14 cellular contexts compared by ENCODE assay signal in the genomic region with DNA sequence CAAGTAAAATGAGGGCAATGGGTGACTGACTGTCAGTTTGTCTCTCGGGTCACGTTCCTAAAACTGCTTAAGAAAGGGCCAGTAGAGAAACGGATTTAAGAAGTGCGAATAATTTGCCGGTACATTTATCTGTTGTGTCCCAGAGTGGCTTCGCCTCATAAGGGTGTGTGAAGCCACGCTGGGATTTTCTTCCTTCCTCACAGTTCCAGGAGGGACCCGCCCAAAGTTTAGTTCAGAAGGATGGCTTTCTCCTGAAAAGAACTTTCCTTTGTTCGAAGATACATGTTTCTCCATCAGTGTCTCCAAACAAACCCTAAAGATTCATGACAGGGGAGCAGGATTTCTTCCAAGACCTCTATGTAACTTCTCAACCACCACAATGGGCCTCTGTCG. TPM values are rescaled to one million over a fixed set of nuclear protein-coding genes. Genes with fewer than 3 reads are reported as not detected.
A peak's percentile ranks its signal among the peaks of the same experiment; 100 is the strongest.
DNase-seq lines count a peak whose midpoint lies in the region; TF ChIP-seq lines count a peak whose summit lies in the region.
"Had no signal": no experiment of that assay in that cellular context is flagged by ENCODE, and none has a peak within 500 bp of the region (broad histone marks: within the 10 kb centered on the region; RNA-seq: fewer than 3 reads in every experiment).

No MANE protein-coding gene starts in this region.

- intact Hi-C loops in thyroid gland (cut with DNase I), result no loop called here
- intact Hi-C loops in activated CD4-positive, alpha-beta T cell treated with anti-CD3 and anti-CD28 coated beads, Interleukin-2, amount 10 ng/mL, durations not matched to agents 24 days and 14 days (cut with micrococcal nuclease), result no loop called here

- peaks cover 26% of the 10 kb centered on the region for H3K27me3 Mint-ChIP-seq in activated naive CD8-positive, alpha-beta T cell treated with anti-CD3 and anti-CD28 coated beads for 36 hours
- H3K27me3 Mint-ChIP-seq in activated CD4-positive, alpha-beta T cell treated with anti-CD3 and anti-CD28 coated beads, Interleukin-2, amount 10 ng/mL, durations not matched to agents 24 days and 14 days, result no peaks in the 10 kb centered on the region
- H3K27me3 Mint-ChIP-seq: stimulated activated memory B cell treated with anti-CD40 and anti-IgM and Interleukin-4, amounts not matched to agents 10 μg/mL and 1 μg/mL and 100 μg/mL, for 72 hours had no signal

- no peak for TF ChIP-seq POLR2A in thyroid gland (IDR thresholded peaks at IDR 0.05)

- H2BK120ac ChIP-seq in neuronal stem cell (ENCODE audit: low read depth, low read length), result no peak overlapping the region

- H3K27me3 ChIP-seq in SJCRH30, result no peaks in the 10 kb centered on the region
- H3K27me3 ChIP-seq in duodenal mucosa (ENCODE audit: control insufficient read depth in 1 of 2, insufficient read depth in 2 of 2, low read length in 2 of 2), result no peaks in the 10 kb centered on the region
- H3K27me3 ChIP-seq in neuronal stem cell (ENCODE audit: control insufficient read depth in 3 of 3, insufficient read depth in 3 of 3, low read depth in 1 of 3, low read length in 3 of 3), result no peaks in the 10 kb centered on the region
- no peaks in the 10 kb centered on the region for H3K27me3 ChIP-seq in thyroid gland

- DNase-seq in SJCRH30, result peak in 1 of 2 experiments; percentile 68
- no peak for DNase-seq in neuronal stem cell (ENCODE audit: low spot score)
- no peak for DNase-seq in thyroid gland
- DNase-seq in activated naive CD8-positive, alpha-beta T cell treated with anti-CD3 and anti-CD28 coated beads for 36 hours, result no peak
- DNase-seq in HuH-7 (ENCODE audit: low spot score), result no peak
- DNase-seq in KG1 (lab: John Stamatoyannopoulos, UW), result no peak
- no peak for DNase-seq in activated CD4-positive, alpha-beta T cell treated with anti-CD3 and anti-CD28 coated beads, Interleukin-2, amount 10 ng/mL, durations not matched to agents 24 days and 14 days
- DNase-seq: dermis blood vessel endothelial cell; naive thymus-derived CD8-positive, alpha-beta T cell; NCI-H1048; NCI-H2171 had no signal

- no peak overlapping the region for H2BK12ac ChIP-seq in neuronal stem cell (ENCODE audit: low read length)

- peaks cover 51% of the 10 kb centered on the region for H3K4me1 ChIP-seq in SJCRH30
- no peaks in the 10 kb centered on the region for H3K4me1 ChIP-seq in duodenal mucosa (ENCODE audit: control insufficient read depth in 1 of 2, insufficient read depth in 2 of 2, low read length in 2 of 2)
- H3K4me1 ChIP-seq in neuronal stem cell (ENCODE audit: control insufficient read depth in 2 of 2, insufficient read depth in 1 of 2, low read depth in 1 of 2, low read length in 2 of 2), result peaks cover 0 to 6% of the 10 kb centered on the region in 2 donors
- H3K4me1 ChIP-seq in thyroid gland, result peaks cover 0 to 9% of the 10 kb centered on the region in 2 donors

- H3K9me3 ChIP-seq in SJCRH30 (replicated peaks), result peaks cover 5% of the 10 kb centered on the region; the same call in 1 of the 2 replicates
- no peaks in the 10 kb centered on the region for H3K9me3 ChIP-seq in duodenal mucosa (ENCODE audit: control insufficient read depth in 1 of 2, low read length in 2 of 2)
- peaks cover 0 to 2% of the 10 kb centered on the region in 2 donors for H3K9me3 ChIP-seq in neuronal stem cell (replicated peaks in 1 of 2; ENCODE audit: control insufficient read depth in 2 of 2, insufficient read depth in 1 of 2, low read depth in 1 of 2, low read length in 2 of 2)
- H3K9me3 ChIP-seq in thyroid gland, result no peaks in the 10 kb centered on the region

- H3K9me3 Mint-ChIP-seq in activated naive CD8-positive, alpha-beta T cell treated with anti-CD3 and anti-CD28 coated beads for 36 hours, result no peaks in the 10 kb centered on the region
- no peaks in the 10 kb centered on the region for H3K9me3 Mint-ChIP-seq in activated CD4-positive, alpha-beta T cell treated with anti-CD3 and anti-CD28 coated beads, Interleukin-2, amount 10 ng/mL, durations not matched to agents 24 days and 14 days

- no peak overlapping the region for H3K4ac ChIP-seq in neuronal stem cell (ENCODE audit: low read length)

- no peak overlapping the region for H3K4me3 Mint-ChIP-seq in activated naive CD8-positive, alpha-beta T cell treated with anti-CD3 and anti-CD28 coated beads for 36 hours
- H3K4me3 Mint-ChIP-seq in activated CD4-positive, alpha-beta T cell treated with anti-CD3 and anti-CD28 coated beads, Interleukin-2, amount 10 ng/mL, durations not matched to agents 24 days and 14 days, result no peak overlapping the region
- H3K4me3 Mint-ChIP-seq: naive thymus-derived CD8-positive, alpha-beta T cell; stimulated activated memory B cell treated with anti-CD40 and anti-IgM and Interleukin-4, amounts not matched to agents 10 μg/mL and 1 μg/mL and 100 μg/mL, for 72 hours had no signal

- TF ChIP-seq CTCF in thyroid gland (IDR thresholded peaks at IDR 0.05), result no peak

- no peak overlapping the region for H2BK5ac ChIP-seq in neuronal stem cell (ENCODE audit: low read length)

- no peak overlapping the region for H3K27ac Mint-ChIP-seq in activated naive CD8-positive, alpha-beta T cell treated with anti-CD3 and anti-CD28 coated beads for 36 hours
- no peak overlapping the region for H3K27ac Mint-ChIP-seq in activated CD4-positive, alpha-beta T cell treated with anti-CD3 and anti-CD28 coated beads, Interleukin-2, amount 10 ng/mL, durations not matched to agents 24 days and 14 days
- H3K27ac Mint-ChIP-seq: naive thymus-derived CD8-positive, alpha-beta T cell; stimulated activated memory B cell treated with anti-CD40 and anti-IgM and Interleukin-4, amounts not matched to agents 10 μg/mL and 1 μg/mL and 100 μg/mL, for 72 hours had no signal

- H3K4me2 ChIP-seq in neuronal stem cell (ENCODE audit: insufficient read depth, low read length, poor library complexity, severe bottlenecking), result no peak overlapping the region

- no peak overlapping the region for H2BK15ac ChIP-seq in neuronal stem cell (ENCODE audit: low read length)

- H3K9ac ChIP-seq in duodenal mucosa (ENCODE audit: low read depth in 1 of 2, low read length in 2 of 2) (no peak overlapping the region), neuronal stem cell (ENCODE audit: low read depth, low read length, poor library complexity) (no peak overlapping the region)

- H3K14ac ChIP-seq in neuronal stem cell (ENCODE audit: low read length), result no peak overlapping the region

- H3K36me3 ChIP-seq in SJCRH30 (no peaks in the 10 kb centered on the region), duodenal mucosa (ENCODE audit: control insufficient read depth in 1 of 2, insufficient read depth in 2 of 2, low read length in 2 of 2) (no peaks in the 10 kb centered on the region), neuronal stem cell (replicated peaks in 1 of 2; ENCODE audit: control insufficient read depth in 2 of 2, insufficient read depth in 2 of 2, low read length in 2 of 2) (no peaks in the 10 kb centered on the region), thyroid gland (no peaks in the 10 kb centered on the region)

- peak overlapping the region; percentile 29 for H2AFZ ChIP-seq in neuronal stem cell (ENCODE audit: low read length)

- no peaks in the 10 kb centered on the region for H3K79me1 ChIP-seq in neuronal stem cell (ENCODE audit: low read depth, low read length)

- H3K18ac ChIP-seq in neuronal stem cell (ENCODE audit: low read length), result no peak overlapping the region

- peak overlapping the region; percentile 99 for H3K27ac ChIP-seq in SJCRH30
- H3K27ac ChIP-seq in duodenal mucosa (ENCODE audit: low read depth, low read length), result peak overlapping the region; percentile 17
- H3K27ac ChIP-seq in neuronal stem cell (replicated peaks; ENCODE audit: low read length), result no peak overlapping the region
- H3K27ac ChIP-seq in thyroid gland, result peak overlapping the region; percentile 24 to 63 (median 36)
- H3K27ac ChIP-seq: C4-2B had no signal

- no peak overlapping the region for H4K8ac ChIP-seq in neuronal stem cell (ENCODE audit: low read depth, low read length)

- H3K4me1 Mint-ChIP-seq in activated naive CD8-positive, alpha-beta T cell treated with anti-CD3 and anti-CD28 coated beads for 36 hours, result no peaks in the 10 kb centered on the region
- no peaks in the 10 kb centered on the region for H3K4me1 Mint-ChIP-seq in activated CD4-positive, alpha-beta T cell treated with anti-CD3 and anti-CD28 coated beads, Interleukin-2, amount 10 ng/mL, durations not matched to agents 24 days and 14 days
- H3K4me1 Mint-ChIP-seq: naive thymus-derived CD8-positive, alpha-beta T cell; stimulated activated memory B cell treated with anti-CD40 and anti-IgM and Interleukin-4, amounts not matched to agents 10 μg/mL and 1 μg/mL and 100 μg/mL, for 72 hours had no signal

- H3K36me3 Mint-ChIP-seq in activated naive CD8-positive, alpha-beta T cell treated with anti-CD3 and anti-CD28 coated beads for 36 hours, result no peaks in the 10 kb centered on the region
- no peaks in the 10 kb centered on the region for H3K36me3 Mint-ChIP-seq in activated CD4-positive, alpha-beta T cell treated with anti-CD3 and anti-CD28 coated beads, Interleukin-2, amount 10 ng/mL, durations not matched to agents 24 days and 14 days (ENCODE audit: low read depth)
- H3K36me3 Mint-ChIP-seq: stimulated activated memory B cell treated with anti-CD40 and anti-IgM and Interleukin-4, amounts not matched to agents 10 μg/mL and 1 μg/mL and 100 μg/mL, for 72 hours had no signal

- H2AK5ac ChIP-seq in neuronal stem cell (ENCODE audit: low read depth, low read length), result no peak overlapping the region

- H4K91ac ChIP-seq in neuronal stem cell (ENCODE audit: low read depth, low read length, poor library complexity), result no peak overlapping the region

- H3K4me3 ChIP-seq in SJCRH30, result peak overlapping the region; percentile 38
- H3K4me3 ChIP-seq in duodenal mucosa (ENCODE audit: low read depth in 1 of 2, low read length in 2 of 2), result no peak overlapping the region
- H3K4me3 ChIP-seq in neuronal stem cell (ENCODE audit: low read length in 2 of 2), result no peak overlapping the region
- H3K4me3 ChIP-seq in thyroid gland (replicated peaks in 1 of 3), result no peak overlapping the region

- no CpG with 5 or more reads among the region's 10 CpGs for WGBS in neuronal stem cell (ENCODE audit: extremely low coverage in 2 of 2, insufficient read length in 2 of 2, insufficient replicate concordance in 1 of 2), 2 donors
- 83 to 89% methylated on average over 10 of the region's 10 CpGs for WGBS in thyroid gland, 2 donors

- H3K23ac ChIP-seq in neuronal stem cell (ENCODE audit: low read depth, low read length, poor library complexity), result no peak overlapping the region

RNA-seq across cellular contexts. Expression of gene ADAMTS1, which starts 49.8 kb away (rescaled TPM):
- total RNA-seq in SJCRH30 (2014; rRNA removed; shearing (Covaris generic)), result 188 and 220 TPM in 2 replicates
- 3.4 TPM for polyA plus RNA-seq in neuronal stem cell (2013, experiment 1 of 2)
- polyA plus RNA-seq in neuronal stem cell (2013, experiment 2 of 2), result 3.8 TPM
- total RNA-seq in thyroid gland, result 10 to 100 TPM; 43.4 to 86.5 (median 56.3) TPM
- under 1 TPM in 1 of 2 experiments, not detected in 1; 0.06 TPM for total RNA-seq in activated naive CD8-positive, alpha-beta T cell treated with anti-CD3 and anti-CD28 coated beads for 36 hours
- 0.95 and 1.7 TPM in 2 replicates for total RNA-seq in activated CD4-positive, alpha-beta T cell treated with anti-CD3 and anti-CD28 coated beads, Interleukin-2, amount 10 ng/mL, durations not matched to agents 24 days and 14 days
- total RNA-seq: naive thymus-derived CD8-positive, alpha-beta T cell had no signal

Comparison
In these comparisons a context has a peak if more than half of its experiments do, and no peak if none do; other contexts are left out.
1. RNA of gene ADAMTS1, which starts 49.8 kb away (total RNA-seq): 188 to 220 TPM in SJCRH30 and 43.4 to 86.5 TPM in thyroid gland; 0.95 to 1.7 TPM in activated CD4-positive, alpha-beta T cell treated with anti-CD3 and anti-CD28 coated beads, Interleukin-2, amount 10 ng/mL, durations not matched to agents 24 days and 14 days and 0.06 TPM in activated naive CD8-positive, alpha-beta T cell treated with anti-CD3 and anti-CD28 coated beads for 36 hours; every median in the first group is over 10 times any median in the second.